In the genomic region with DNA sequence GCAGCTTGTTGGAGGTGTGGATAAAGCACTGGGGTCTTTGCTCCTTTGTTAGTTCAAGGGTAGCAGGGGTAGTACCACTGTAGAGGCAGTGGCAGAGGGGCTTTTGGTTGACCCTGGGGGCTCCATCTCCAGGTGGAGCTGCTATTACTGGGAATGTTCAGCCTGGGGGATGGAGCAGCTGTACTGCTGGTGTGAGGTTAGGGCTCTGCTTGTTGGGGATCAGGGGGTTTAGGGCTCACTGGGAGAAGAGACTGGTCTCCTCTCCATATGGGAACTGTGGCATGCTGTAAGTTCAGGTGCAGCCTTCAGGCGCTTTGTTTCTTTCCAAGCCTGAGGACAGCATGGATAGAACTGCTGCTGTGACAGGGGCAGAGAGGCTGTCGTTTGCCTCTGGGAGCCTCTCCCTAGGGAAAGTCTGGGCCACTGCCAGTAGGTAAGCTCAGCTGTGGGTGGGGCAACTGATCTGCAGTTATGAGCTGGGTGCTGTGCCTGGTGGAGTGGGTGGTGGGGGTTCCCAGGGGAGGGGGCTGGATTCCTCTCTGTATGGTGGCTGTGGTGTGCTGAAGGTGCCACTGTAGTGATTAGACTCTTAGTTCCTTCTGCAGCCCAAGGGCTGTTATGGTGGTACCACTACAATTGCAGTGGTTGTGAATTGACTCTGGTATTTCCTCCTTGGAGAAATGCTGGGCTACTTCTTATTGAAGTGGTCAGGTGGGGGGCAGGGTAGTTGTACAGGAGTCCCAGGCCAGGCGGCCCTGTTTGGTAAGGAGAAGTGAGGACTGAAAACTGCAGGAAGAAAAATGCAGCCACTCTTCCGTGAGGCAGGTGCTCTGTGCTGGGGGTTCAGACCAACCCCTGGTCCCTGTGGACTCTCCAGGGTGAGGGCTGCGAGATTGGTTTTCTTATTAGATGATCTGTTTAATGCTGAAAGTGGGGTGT, we compare ENCODE assay signal across 7 cellular contexts.
DNase-seq lines count a peak whose midpoint lies in the region; ATAC-seq, FAIRE-seq and TF ChIP-seq lines count a peak whose summit lies in the region.
"Not testable (repeated sequence)": the region's sequence is repeated elsewhere in the genome, so short reads cannot be mapped to it uniquely, and the experiment has no call there.

No MANE protein-coding gene starts in this region.

- not testable (repeated sequence) for H3K27ac Mint-ChIP-seq in WTC11; stimulated activated effector memory CD8-positive, alpha-beta T cell treated with anti-CD3 and anti-CD28 coated beads, Interleukin-12 subunit alpha, Interleukin-12 subunit beta, amount 100 ng/mL, for 72 hours

- H3K9ac ChIP-seq in kidney (ENCODE audit: low read length in 2 of 2): not testable (repeated sequence)

- not testable (repeated sequence) for H3K4me1 Mint-ChIP-seq in WTC11; stimulated activated effector memory CD8-positive, alpha-beta T cell treated with anti-CD3 and anti-CD28 coated beads, Interleukin-12 subunit alpha, Interleukin-12 subunit beta, amount 100 ng/mL, for 72 hours

- H3K4me3 ChIP-seq in kidney (ENCODE audit: low read length in 2 of 2); lower lobe of right lung; mucosa of descending colon; upper lobe of right lung: not testable (repeated sequence)

- H3K27ac ChIP-seq in foreskin keratinocyte; kidney (ENCODE audit: low read depth in 2 of 2, low read length in 2 of 2); lower lobe of right lung; upper lobe of right lung: not testable (repeated sequence)

- peak; percentile 34; the same call in 1 of the 2 replicates for ATAC-seq in WTC11
- peak; percentile 15 for ATAC-seq in foreskin keratinocyte
- ATAC-seq in lower lobe of right lung: peak; percentile 81 to 93
- ATAC-seq in mucosa of descending colon: peak; percentile 86
- ATAC-seq in stimulated activated effector memory CD8-positive, alpha-beta T cell treated with anti-CD3 and anti-CD28 coated beads, Interleukin-12 subunit alpha, Interleukin-12 subunit beta, amount 100 ng/mL, for 72 hours: peak; percentile 13
- ATAC-seq in upper lobe of right lung: peak; percentile 91

- TF ChIP-seq CTCF in WTC11 (IDR thresholded peaks at IDR 0.05); foreskin keratinocyte (conservative IDR thresholded peaks at IDR 0.05); kidney (IDR thresholded peaks at IDR 0.05; ENCODE audit: borderline replicate concordance, extremely low read depth, insufficient read depth); lower lobe of right lung (IDR thresholded peaks at IDR 0.05); mucosa of descending colon (IDR thresholded peaks at IDR 0.05); upper lobe of right lung (IDR thresholded peaks at IDR 0.05): not testable (repeated sequence)

- not testable (repeated sequence) for H3K9me3 Mint-ChIP-seq in WTC11; stimulated activated effector memory CD8-positive, alpha-beta T cell treated with anti-CD3 and anti-CD28 coated beads, Interleukin-12 subunit alpha, Interleukin-12 subunit beta, amount 100 ng/mL, for 72 hours

- H3K36me3 ChIP-seq in kidney (ENCODE audit: control insufficient read depth in 1 of 2, insufficient read depth in 2 of 2, low read length in 2 of 2); lower lobe of right lung; mucosa of descending colon (ENCODE audit: low read depth); upper lobe of right lung: not testable (repeated sequence)

- CTCF ChIA-PET in WTC11 (lab: Charles Lee): not testable (repeated sequence)

- H3K36me3 Mint-ChIP-seq in WTC11; stimulated activated effector memory CD8-positive, alpha-beta T cell treated with anti-CD3 and anti-CD28 coated beads, Interleukin-12 subunit alpha, Interleukin-12 subunit beta, amount 100 ng/mL, for 72 hours: not testable (repeated sequence)

- not testable (repeated sequence) for H3K9me3 ChIP-seq in kidney (ENCODE audit: control insufficient read depth in 1 of 2, low read length in 2 of 2); lower lobe of right lung; mucosa of descending colon; upper lobe of right lung

- DNase-seq in WTC11 (ENCODE audit: low spot score); foreskin keratinocyte; stimulated activated effector memory CD8-positive, alpha-beta T cell treated with anti-CD3 and anti-CD28 coated beads, Interleukin-12 subunit alpha, Interleukin-12 subunit beta, amount 100 ng/mL, for 72 hours (ENCODE audit: low spot score in 2 of 2): not testable (repeated sequence)
- DNase-seq in kidney: peak; percentile 17
- DNase-seq in lower lobe of right lung: peak; percentile 38
- peak in 2 of 3 donors; percentile 23 to 24 for DNase-seq in mucosa of descending colon
- peak; percentile 67 for DNase-seq in upper lobe of right lung

- H3K27me3 ChIP-seq in foreskin keratinocyte; lower lobe of right lung (ENCODE audit: low read depth); upper lobe of right lung: not testable (repeated sequence)

- H3K4me1 ChIP-seq in foreskin keratinocyte; kidney (ENCODE audit: control insufficient read depth in 1 of 2, insufficient read depth in 1 of 2, low read depth in 1 of 2, low read length in 2 of 2); lower lobe of right lung; mucosa of descending colon (ENCODE audit: low read depth); upper lobe of right lung: not testable (repeated sequence)

- POLR2A ChIA-PET in WTC11 (lab: Charles Lee): not testable (repeated sequence)

- intact Hi-C loops in kidney (cut with DNase I); lower lobe of right lung (cut with DNase I); mucosa of descending colon (cut with DNase I, micrococcal nuclease); upper lobe of right lung (cut with DNase I): not testable (repeated sequence)

- FAIRE-seq in kidney (lab: Jason Lieb, UNC): not testable (repeated sequence)

- H3K4me3 Mint-ChIP-seq in WTC11; stimulated activated effector memory CD8-positive, alpha-beta T cell treated with anti-CD3 and anti-CD28 coated beads, Interleukin-12 subunit alpha, Interleukin-12 subunit beta, amount 100 ng/mL, for 72 hours: not testable (repeated sequence)

- H3K27me3 Mint-ChIP-seq in WTC11 (ENCODE audit: low read depth): not testable (repeated sequence)

Comparison
In these comparisons a context has a peak if more than half of its experiments do, and no peak if none do; other contexts are left out.
1. ATAC-seq: peak in every context shown above with its lines; median percentile 91 in upper lobe of right lung; 87 in lower lobe of right lung; 86 in mucosa of descending colon; 34 in WTC11; 15 in foreskin keratinocyte; 13 in stimulated activated effector memory CD8-positive, alpha-beta T cell treated with anti-CD3 and anti-CD28 coated beads, Interleukin-12 subunit alpha, Interleukin-12 subunit beta, amount 100 ng/mL, for 72 hours.